In genomic region chr2:206353685-206354084, GRCh38 we compare ENCODE assay signal across 4 cellular contexts.
TF ChIP-seq lines count a peak whose summit lies in the region.

No MANE protein-coding gene starts in this region.

TF ChIP-seq in SK-N-SH treated with all-trans-retinoic acid at 6 μM for 48 hours, 23 proteins besides CTCF, POLR2A, EP300 and RAD21:
- no peak for TF ChIP-seq ZNF70 (CRISPR knock-in tag; IDR thresholded peaks at IDR 0.05)

TF ChIP-seq in SK-N-SH, 30 proteins besides CTCF, POLR2A, EP300 and RAD21:
- no peak for TF ChIP-seq SIN3A (IDR thresholded peaks at IDR 0.05; ENCODE audit: borderline replicate concordance, low read depth, low read length)
- TF ChIP-seq ELF1 (IDR thresholded peaks at IDR 0.05), result no peak
- TF ChIP-seq FOSL2 (IDR thresholded peaks at IDR 0.05; ENCODE audit: borderline replicate concordance, low read depth), result no peak
- no peak for TF ChIP-seq TEAD4 (IDR thresholded peaks at IDR 0.05; ENCODE audit: borderline replicate concordance, insufficient read depth)
- TF ChIP-seq MXI1 (IDR thresholded peaks at IDR 0.05; ENCODE audit: low read depth, low read length), result no peak
- no peak for TF ChIP-seq YY1 (IDR thresholded peaks at IDR 0.05; ENCODE audit: low read depth)
- no peak for TF ChIP-seq TAF1 (IDR thresholded peaks at IDR 0.05; ENCODE audit: borderline replicate concordance, low read depth, low read length)
- TF ChIP-seq MAX (IDR thresholded peaks at IDR 0.05; ENCODE audit: low read depth), result no peak
- no peak for TF ChIP-seq NFIC (IDR thresholded peaks at IDR 0.05; ENCODE audit: borderline replicate concordance)
- no peak for TF ChIP-seq FOXM1 (IDR thresholded peaks at IDR 0.05; ENCODE audit: low read depth)
- no peak for TF ChIP-seq POLR2AphosphoS5 (IDR thresholded peaks at IDR 0.05; ENCODE audit: low read depth, low read length)
- TF ChIP-seq TCF12 (IDR thresholded peaks at IDR 0.05), result no peak
- TF ChIP-seq JUND (IDR thresholded peaks at IDR 0.05), result no peak
- TF ChIP-seq RXRA (IDR thresholded peaks at IDR 0.05; ENCODE audit: borderline replicate concordance, low read depth), result no peak

TF ChIP-seq in HCT116, 20 proteins besides CTCF, POLR2A, EP300 and RAD21:
- TF ChIP-seq CEBPB (IDR thresholded peaks at IDR 0.05; ENCODE audit: low read depth), result no peak
- no peak for TF ChIP-seq SP1 (IDR thresholded peaks at IDR 0.05; ENCODE audit: low read depth)
- no peak for TF ChIP-seq ATF3 (IDR thresholded peaks at IDR 0.05)
- no peak for TF ChIP-seq EGR1 (IDR thresholded peaks at IDR 0.05; ENCODE audit: low read depth)
- no peak for TF ChIP-seq SRF (IDR thresholded peaks at IDR 0.05; ENCODE audit: low read depth)
- no peak for TF ChIP-seq ZFX (IDR thresholded peaks at IDR 0.05)

TF ChIP-seq in neural cell, 6 proteins besides CTCF, POLR2A, EP300 and RAD21 (continued from another document):
- TF ChIP-seq POLR2AphosphoS5 (IDR thresholded peaks at IDR 0.05) (no peak), MXI1 (conservative IDR thresholded peaks at IDR 0.05; ENCODE audit: poor library complexity, severe bottlenecking) (no peak), EZH2 (IDR thresholded peaks at IDR 0.05; ENCODE audit: borderline replicate concordance, insufficient read depth, low read length, poor library complexity, severe bottlenecking) (no peak), SMC3 (conservative IDR thresholded peaks at IDR 0.05; ENCODE audit: poor library complexity) (no peak), REST (IDR thresholded peaks at IDR 0.05; ENCODE audit: borderline replicate concordance) (no peak)
